ENCODE assay signal across 21 cellular contexts in the genomic region with DNA sequence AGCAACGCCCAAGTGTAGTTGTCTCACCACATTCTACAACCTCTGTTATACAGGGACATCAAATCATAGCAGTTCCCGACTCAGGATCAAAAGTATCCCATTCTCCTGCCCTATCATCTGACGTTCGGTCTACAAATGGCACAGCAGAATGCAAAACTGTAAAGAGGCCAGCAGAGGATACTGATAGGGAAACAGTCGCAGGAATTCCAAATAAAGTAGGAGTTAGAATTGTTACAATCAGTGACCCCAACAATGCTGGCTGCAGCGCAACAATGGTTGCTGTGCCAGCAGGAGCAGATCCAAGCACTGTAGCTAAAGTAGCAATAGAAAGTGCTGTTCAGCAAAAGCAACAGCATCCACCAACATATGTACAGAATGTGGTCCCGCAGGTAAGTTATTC.
"Had no signal": no experiment of that assay in that cellular context is flagged by ENCODE, and none has a peak within 500 bp of the region (broad histone marks: within the 10 kb centered on the region; RNA-seq: fewer than 3 reads in every experiment).

No MANE protein-coding gene starts in this region.

- DNase-seq: cerebellar nuclear complex; gastrocnemius medialis; glutamatergic neuron; kidney; left colon; mammary epithelial cell; natural killer cell; psoas muscle; retina; sigmoid colon; stimulated activated CD4-positive, alpha-beta T cell treated with anti-CD3 and anti-CD28 coated beads, Interleukin-2, amount 100 ng/mL, for 24 hours; stimulated activated CD4-positive, alpha-beta T cell treated with anti-CD3 and anti-CD28 coated beads, Interleukin-4, amount 100 ng/mL, for 4 hours; stimulated activated naive B cell treated with anti-CD40 and anti-IgM and Interleukin-4, amounts not matched to agents 10 μg/mL and 1 μg/mL and 100 μg/mL, for 72 hours; stimulated activated naive CD8-positive, alpha-beta T cell treated with anti-CD3 and anti-CD28 coated beads, Interleukin-15, amount 100 ng/mL, for 72 hours; transverse colon had no signal

- H3K4me2 ChIP-seq: hepatocyte had no signal

- H3K27ac ChIP-seq: gastrocnemius medialis, hepatocyte, parathyroid adenoma, psoas muscle, sigmoid colon, skin epidermis, thoracic aorta, transverse colon had no signal

- H3K4me3 ChIP-seq: gastrocnemius medialis, hepatocyte, psoas muscle, sigmoid colon, skin epidermis, thoracic aorta, transverse colon had no signal

- H3K27me3 Mint-ChIP-seq: dendritic cell treated with granulocyte-macrophage colony-stimulating factor and Interleukin-4, amounts not matched to agents 40 ng/mL and 50 ng/mL, for 4 days; stimulated activated naive B cell treated with anti-CD40 and anti-IgM and Interleukin-4, amounts not matched to agents 10 μg/mL and 1 μg/mL and 100 μg/mL, for 72 hours; stimulated activated naive CD8-positive, alpha-beta T cell treated with anti-CD3 and anti-CD28 coated beads, Interleukin-15, amount 100 ng/mL, for 72 hours had no signal

- H3K4me1 Mint-ChIP-seq: neural crest cell; stimulated activated naive B cell treated with anti-CD40 and anti-IgM and Interleukin-4, amounts not matched to agents 10 μg/mL and 1 μg/mL and 100 μg/mL, for 72 hours; stimulated activated naive CD8-positive, alpha-beta T cell treated with anti-CD3 and anti-CD28 coated beads, Interleukin-15, amount 100 ng/mL, for 72 hours had no signal

- H3K27me3 ChIP-seq: gastrocnemius medialis, hepatocyte, sigmoid colon, transverse colon had no signal

- ATAC-seq: gastrocnemius medialis; left colon; natural killer cell; psoas muscle; stimulated activated naive B cell treated with anti-CD40 and anti-IgM and Interleukin-4, amounts not matched to agents 10 μg/mL and 1 μg/mL and 100 μg/mL, for 72 hours; stimulated activated naive CD8-positive, alpha-beta T cell treated with anti-CD3 and anti-CD28 coated beads, Interleukin-15, amount 100 ng/mL, for 72 hours had no signal

- H3K4me3 Mint-ChIP-seq: dendritic cell treated with granulocyte-macrophage colony-stimulating factor and Interleukin-4, amounts not matched to agents 40 ng/mL and 50 ng/mL, for 4 days; natural killer cell; neural crest cell; stimulated activated naive B cell treated with anti-CD40 and anti-IgM and Interleukin-4, amounts not matched to agents 10 μg/mL and 1 μg/mL and 100 μg/mL, for 72 hours; stimulated activated naive CD8-positive, alpha-beta T cell treated with anti-CD3 and anti-CD28 coated beads, Interleukin-15, amount 100 ng/mL, for 72 hours had no signal

- H2AFZ ChIP-seq: hepatocyte, parathyroid adenoma had no signal

- H3K79me2 ChIP-seq: parathyroid adenoma had no signal

- H3K9ac ChIP-seq: parathyroid adenoma had no signal

- H3K27ac Mint-ChIP-seq: dendritic cell treated with granulocyte-macrophage colony-stimulating factor and Interleukin-4, amounts not matched to agents 40 ng/mL and 50 ng/mL, for 4 days; stimulated activated naive B cell treated with anti-CD40 and anti-IgM and Interleukin-4, amounts not matched to agents 10 μg/mL and 1 μg/mL and 100 μg/mL, for 72 hours; stimulated activated naive CD8-positive, alpha-beta T cell treated with anti-CD3 and anti-CD28 coated beads, Interleukin-15, amount 100 ng/mL, for 72 hours had no signal

- H3K9me3 ChIP-seq: gastrocnemius medialis, psoas muscle, sigmoid colon, thoracic aorta, transverse colon had no signal

- H3K9me3 Mint-ChIP-seq: dendritic cell treated with granulocyte-macrophage colony-stimulating factor and Interleukin-4, amounts not matched to agents 40 ng/mL and 50 ng/mL, for 4 days; natural killer cell; neural crest cell; stimulated activated naive B cell treated with anti-CD40 and anti-IgM and Interleukin-4, amounts not matched to agents 10 μg/mL and 1 μg/mL and 100 μg/mL, for 72 hours; stimulated activated naive CD8-positive, alpha-beta T cell treated with anti-CD3 and anti-CD28 coated beads, Interleukin-15, amount 100 ng/mL, for 72 hours had no signal

- H3K4me1 ChIP-seq: parathyroid adenoma, psoas muscle had no signal
